In the genomic region with DNA sequence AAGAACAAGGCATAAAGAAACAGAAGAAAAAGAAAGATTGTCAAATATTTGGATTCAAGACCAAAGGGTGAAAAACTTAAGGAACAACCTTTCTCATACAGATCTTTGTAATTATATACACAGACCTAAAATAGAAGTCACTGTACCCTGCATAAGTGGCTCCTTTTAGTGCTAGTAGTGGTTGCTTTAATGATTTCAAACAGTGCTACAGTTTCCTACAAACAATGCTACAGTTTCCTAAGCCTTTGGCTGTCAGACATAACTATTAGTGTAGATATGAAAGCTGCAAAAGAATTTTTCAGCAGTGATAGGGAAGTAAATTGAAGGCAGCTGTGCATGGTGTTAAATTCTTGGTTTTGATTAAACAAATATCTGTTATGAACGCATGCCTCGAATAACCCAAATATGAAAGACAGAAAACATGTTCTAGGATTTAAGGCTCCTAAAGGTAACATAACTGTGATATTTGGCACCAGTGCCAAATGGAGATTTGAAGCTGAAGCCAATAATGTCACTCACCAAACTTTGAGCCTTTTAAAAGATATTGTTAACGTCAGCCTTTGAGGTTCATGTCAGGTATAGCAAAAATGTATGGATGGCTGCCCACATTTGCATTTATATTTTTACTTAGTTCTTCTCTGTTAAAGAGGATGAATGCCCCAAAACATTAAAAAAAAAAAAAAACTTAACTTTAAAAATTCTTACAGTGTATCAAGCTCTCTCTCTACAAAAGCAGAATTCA, we compare ENCODE assay signal across 1 cellular context.
TF ChIP-seq lines count a peak whose summit lies in the region.

No MANE protein-coding gene starts in this region.

TF ChIP-seq in HepG2, 621 proteins besides CTCF, POLR2A, EP300 and RAD21:
- TF ChIP-seq HNF4A (CRISPR knock-in tag; IDR thresholded peaks at IDR 0.05) (no peak), YY1 (IDR thresholded peaks at IDR 0.05; ENCODE audit: insufficient read depth, insufficient replicate concordance, low read depth, low read length) (no peak), ZNF276 (CRISPR knock-in tag; IDR thresholded peaks at IDR 0.05; ENCODE audit: low read depth) (no peak)
